In the genomic region with DNA sequence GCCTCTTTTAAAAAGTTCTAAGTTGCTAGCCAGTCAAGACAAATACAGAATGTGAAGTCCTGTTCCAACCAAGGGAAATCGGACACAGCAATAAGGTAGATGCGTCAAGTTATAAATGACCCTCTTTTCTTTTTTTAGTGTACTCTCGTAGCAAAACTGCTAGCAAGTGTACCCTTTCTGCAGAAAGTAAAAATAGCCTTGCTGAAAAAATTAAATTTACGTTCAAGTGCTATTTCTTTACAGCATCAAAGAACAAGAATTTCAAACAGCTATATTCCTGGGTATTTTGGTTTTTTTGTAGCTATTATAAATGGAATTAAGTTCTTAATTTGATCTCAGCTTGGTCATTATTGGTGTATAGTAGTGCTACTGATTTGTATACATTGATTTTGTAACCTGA, we compare ENCODE assay signal across 34 cellular contexts.
"Had no signal": no experiment of that assay in that cellular context is flagged by ENCODE, and none has a peak within 500 bp of the region (broad histone marks: within the 10 kb centered on the region; RNA-seq: fewer than 3 reads in every experiment).

No MANE protein-coding gene starts in this region.

- H3K4me1 Mint-ChIP-seq: activated CD4-positive, alpha-beta T cell treated with anti-CD3 and anti-CD28 coated beads for 36 hours; activated CD4-positive, alpha-beta T cell treated with anti-CD3 and anti-CD28 coated beads, Interleukin-2, amount 10 ng/mL, durations not matched to agents 24 days and 14 days; activated CD8-positive, alpha-beta memory T cell treated with anti-CD3 and anti-CD28 coated beads, Interleukin-2, amount 10 ng/mL, durations not matched to agents 7 days and 5 days; activated naive CD4-positive, alpha-beta T cell treated with anti-CD3 and anti-CD28 coated beads, Interleukin-2, amount 50 U/mL, for 24 hours; activated naive CD8-positive, alpha-beta T cell treated with anti-CD3 and anti-CD28 coated beads for 36 hours; activated naive CD8-positive, alpha-beta T cell treated with anti-CD3 and anti-CD28 coated beads, Interleukin-2, amount 50 U/mL, for 24 hours; T-helper 17 cell had no signal

- ATAC-seq: activated CD4-positive, alpha-beta T cell treated with anti-CD3 and anti-CD28 coated beads for 36 hours; activated CD8-positive, alpha-beta memory T cell treated with anti-CD3 and anti-CD28 coated beads, Interleukin-2, amount 10 ng/mL, durations not matched to agents 7 days and 5 days; activated CD8-positive, alpha-beta T cell treated with anti-CD3 and anti-CD28 coated beads, Interleukin-2, amount 10 ng/mL, durations not matched to agents 7 days and 5 days; activated naive CD8-positive, alpha-beta T cell treated with anti-CD3 and anti-CD28 coated beads, Interleukin-2, amount 50 U/mL, for 24 hours; body of pancreas; effector memory CD8-positive, alpha-beta T cell; gastroesophageal sphincter; T-helper 17 cell had no signal

- H3K27me3 Mint-ChIP-seq: activated CD4-positive, alpha-beta memory T cell treated with anti-CD3 and anti-CD28 coated beads for 36 hours; activated CD4-positive, alpha-beta T cell treated with anti-CD3 and anti-CD28 coated beads, Interleukin-2, amount 10 ng/mL, durations not matched to agents 24 days and 14 days; activated CD8-positive, alpha-beta memory T cell treated with anti-CD3 and anti-CD28 coated beads, Interleukin-2, amount 10 ng/mL, durations not matched to agents 7 days and 5 days; activated naive CD4-positive, alpha-beta T cell treated with anti-CD3 and anti-CD28 coated beads, Interleukin-2, amount 50 U/mL, for 24 hours; activated naive CD8-positive, alpha-beta T cell treated with anti-CD3 and anti-CD28 coated beads for 36 hours; activated naive CD8-positive, alpha-beta T cell treated with anti-CD3 and anti-CD28 coated beads, Interleukin-2, amount 50 U/mL, for 24 hours; effector memory CD8-positive, alpha-beta T cell; T-helper 17 cell had no signal

- H3K36me3 Mint-ChIP-seq: activated CD4-positive, alpha-beta memory T cell treated with anti-CD3 and anti-CD28 coated beads for 36 hours; activated CD8-positive, alpha-beta memory T cell treated with anti-CD3 and anti-CD28 coated beads, Interleukin-2, amount 10 ng/mL, durations not matched to agents 7 days and 5 days; activated naive CD4-positive, alpha-beta T cell treated with anti-CD3 and anti-CD28 coated beads, Interleukin-2, amount 50 U/mL, for 24 hours; activated naive CD8-positive, alpha-beta T cell treated with anti-CD3 and anti-CD28 coated beads for 36 hours had no signal

- H3K27ac Mint-ChIP-seq: activated CD4-positive, alpha-beta memory T cell treated with anti-CD3 and anti-CD28 coated beads for 36 hours; activated CD4-positive, alpha-beta T cell treated with anti-CD3 and anti-CD28 coated beads for 36 hours; activated CD4-positive, alpha-beta T cell treated with anti-CD3 and anti-CD28 coated beads, Interleukin-2, amount 10 ng/mL, durations not matched to agents 24 days and 14 days; activated CD8-positive, alpha-beta memory T cell treated with anti-CD3 and anti-CD28 coated beads, Interleukin-2, amount 10 ng/mL, durations not matched to agents 7 days and 5 days; activated CD8-positive, alpha-beta T cell treated with anti-CD3 and anti-CD28 coated beads, Interleukin-2, amount 10 ng/mL, durations not matched to agents 7 days and 5 days; activated naive CD4-positive, alpha-beta T cell treated with anti-CD3 and anti-CD28 coated beads for 36 hours; activated naive CD4-positive, alpha-beta T cell treated with anti-CD3 and anti-CD28 coated beads, Interleukin-2, amount 50 U/mL, for 24 hours; activated naive CD8-positive, alpha-beta T cell treated with anti-CD3 and anti-CD28 coated beads for 36 hours; activated naive CD8-positive, alpha-beta T cell treated with anti-CD3 and anti-CD28 coated beads, Interleukin-2, amount 50 U/mL, for 24 hours; activated T-helper 1 cell treated with anti-CD3 and anti-CD28 coated beads, Interleukin-12 subunit alpha, Interleukin-12 subunit beta, Interleukin-2, Interleukin-4 antibody, amounts not matched to agents 30 ng/mL and 10 ng/mL and 1 ng/mL, durations not matched to agents 14 hours and 24 hours and 36 hours; activated T-helper 2 cell treated with anti-CD3 and anti-CD28 coated beads, Interferon-gamma antibody, Interleukin-2, Interleukin-4, amounts not matched to agents 10 μg/mL and 5 μg/mL and 100 μg/mL, durations not matched to agents 14 hours and 24 hours and 36 hours; effector memory CD8-positive, alpha-beta T cell; T-helper 17 cell; T-helper 2 cell treated with Interferon-gamma antibody and Interleukin-4, amounts not matched to agents 5 μg/mL and 100 μg/mL, for 36 hours had no signal

- DNase-seq: activated CD4-positive, alpha-beta memory T cell treated with anti-CD3 and anti-CD28 coated beads for 36 hours; activated CD4-positive, alpha-beta T cell treated with anti-CD3 and anti-CD28 coated beads for 36 hours; activated CD4-positive, alpha-beta T cell treated with anti-CD3 and anti-CD28 coated beads, Interleukin-2, amount 10 ng/mL, durations not matched to agents 24 days and 14 days; activated CD4-positive, CD25-positive, alpha-beta regulatory T cell; activated CD4-positive, CD25-positive, alpha-beta regulatory T cell treated with anti-CD3 and anti-CD28 coated beads, Interleukin-2, amount 50 U/mL, for 72 hours; activated CD8-positive, alpha-beta memory T cell treated with anti-CD3 and anti-CD28 coated beads, Interleukin-2, amount 10 ng/mL, durations not matched to agents 7 days and 5 days; activated CD8-positive, alpha-beta memory T cell treated with anti-CD3 and anti-CD28 coated beads, Interleukin-2, amount 50 U/mL, for 4 hours; activated CD8-positive, alpha-beta T cell treated with anti-CD3 and anti-CD28 coated beads, Interleukin-2, amount 10 ng/mL, durations not matched to agents 7 days and 5 days; activated effector memory CD4-positive, alpha-beta T cell treated with anti-CD3 and anti-CD28 coated beads, Interleukin-2, amount 50 U/mL, for 16 hours; activated naive CD4-positive, alpha-beta T cell treated with anti-CD3 and anti-CD28 coated beads for 36 hours; activated naive CD8-positive, alpha-beta T cell treated with anti-CD3 and anti-CD28 coated beads for 36 hours; activated naive CD8-positive, alpha-beta T cell treated with anti-CD3 and anti-CD28 coated beads, Interleukin-2, amount 50 U/mL, for 24 hours; activated T-cell treated with anti-CD3 and anti-CD28 coated beads, Interleukin-2, amount 50 U/mL, for 1 hour; activated T-cell treated with anti-CD3 and anti-CD28 coated beads, Interleukin-2, amount 50 U/mL, for 48 hours; adrenal gland; amygdala; aorta; body of pancreas; caudate nucleus; cortex of kidney; dermis blood vessel endothelial cell; effector CD4-positive, alpha-beta T cell; effector memory CD8-positive, alpha-beta T cell; esophagus squamous epithelium; foreskin melanocyte; head of caudate nucleus; T-helper 1 cell; T-helper 17 cell; T1000 had no signal

- H3K4me3 Mint-ChIP-seq: activated CD4-positive, alpha-beta memory T cell treated with anti-CD3 and anti-CD28 coated beads for 36 hours; activated CD4-positive, alpha-beta T cell treated with anti-CD3 and anti-CD28 coated beads for 36 hours; activated CD4-positive, alpha-beta T cell treated with anti-CD3 and anti-CD28 coated beads, Interleukin-2, amount 10 ng/mL, durations not matched to agents 24 days and 14 days; activated CD8-positive, alpha-beta memory T cell treated with anti-CD3 and anti-CD28 coated beads, Interleukin-2, amount 10 ng/mL, durations not matched to agents 7 days and 5 days; activated CD8-positive, alpha-beta T cell treated with anti-CD3 and anti-CD28 coated beads, Interleukin-2, amount 10 ng/mL, durations not matched to agents 7 days and 5 days; activated naive CD4-positive, alpha-beta T cell treated with anti-CD3 and anti-CD28 coated beads for 36 hours; activated naive CD4-positive, alpha-beta T cell treated with anti-CD3 and anti-CD28 coated beads, Interleukin-2, amount 50 U/mL, for 24 hours; activated naive CD8-positive, alpha-beta T cell treated with anti-CD3 and anti-CD28 coated beads for 36 hours; activated naive CD8-positive, alpha-beta T cell treated with anti-CD3 and anti-CD28 coated beads, Interleukin-2, amount 50 U/mL, for 24 hours; activated T-helper 1 cell treated with anti-CD3 and anti-CD28 coated beads, Interleukin-12 subunit alpha, Interleukin-12 subunit beta, Interleukin-2, Interleukin-4 antibody, amounts not matched to agents 30 ng/mL and 10 ng/mL and 1 ng/mL, durations not matched to agents 14 hours and 24 hours and 36 hours; effector memory CD8-positive, alpha-beta T cell; T-helper 17 cell; T-helper 2 cell treated with Interferon-gamma antibody and Interleukin-4, amounts not matched to agents 5 μg/mL and 100 μg/mL, for 36 hours had no signal

- H3K9me3 Mint-ChIP-seq: activated CD4-positive, alpha-beta memory T cell treated with anti-CD3 and anti-CD28 coated beads for 36 hours; activated CD4-positive, alpha-beta T cell treated with anti-CD3 and anti-CD28 coated beads, Interleukin-2, amount 10 ng/mL, durations not matched to agents 24 days and 14 days; activated T-helper 1 cell treated with anti-CD3 and anti-CD28 coated beads, Interleukin-12 subunit alpha, Interleukin-12 subunit beta, Interleukin-2, Interleukin-4 antibody, amounts not matched to agents 30 ng/mL and 10 ng/mL and 1 ng/mL, durations not matched to agents 14 hours and 24 hours and 36 hours; activated T-helper 2 cell treated with anti-CD3 and anti-CD28 coated beads, Interferon-gamma antibody, Interleukin-2, Interleukin-4, amounts not matched to agents 10 μg/mL and 5 μg/mL and 100 μg/mL, durations not matched to agents 14 hours and 24 hours and 36 hours; effector memory CD8-positive, alpha-beta T cell; T-helper 2 cell treated with Interferon-gamma antibody and Interleukin-4, amounts not matched to agents 5 μg/mL and 100 μg/mL, for 36 hours had no signal
